ENCODE assay signal across 19 cellular contexts in genomic region chr2:88757025-88757424, GRCh38.
"Had no signal": no experiment of that assay in that cellular context is flagged by ENCODE, and none has a peak within 500 bp of the region (broad histone marks: within the 10 kb centered on the region; RNA-seq: fewer than 3 reads in every experiment).

No MANE protein-coding gene starts in this region.

- H3K27me3 Mint-ChIP-seq: activated B cell treated with CpG ODN at 0.5 μM for 24 hours; activated CD4-positive, alpha-beta memory T cell treated with anti-CD3 and anti-CD28 coated beads for 36 hours; activated CD4-positive, alpha-beta T cell treated with anti-CD3 and anti-CD28 coated beads, Interleukin-2, amount 10 ng/mL, durations not matched to agents 7 days and 5 days; activated naive CD8-positive, alpha-beta T cell treated with anti-CD3 and anti-CD28 coated beads, Interleukin-2, amount 10 ng/mL, durations not matched to agents 7 days and 5 days; T-helper 17 cell had no signal

- H2AFZ ChIP-seq: PC-9 had no signal

- H3K36me3 ChIP-seq: breast epithelium had no signal

- H3K27ac ChIP-seq: PC-9 had no signal

- H3K27me3 ChIP-seq: breast epithelium had no signal

- H3K4me3 ChIP-seq: breast epithelium, PC-9 had no signal

- H3K27ac Mint-ChIP-seq: activated B cell treated with CpG ODN at 0.5 μM for 24 hours; activated CD4-positive, alpha-beta memory T cell treated with anti-CD3 and anti-CD28 coated beads for 36 hours; activated CD4-positive, alpha-beta T cell treated with anti-CD3 and anti-CD28 coated beads, Interleukin-2, amount 10 ng/mL, durations not matched to agents 7 days and 5 days; T-helper 17 cell had no signal

- H3K4me1 ChIP-seq: breast epithelium had no signal

- H3K4me3 Mint-ChIP-seq: activated B cell treated with CpG ODN at 0.5 μM for 24 hours; activated CD4-positive, alpha-beta memory T cell treated with anti-CD3 and anti-CD28 coated beads for 36 hours; activated CD4-positive, alpha-beta T cell treated with anti-CD3 and anti-CD28 coated beads, Interleukin-2, amount 10 ng/mL, durations not matched to agents 7 days and 5 days; activated naive CD8-positive, alpha-beta T cell treated with anti-CD3 and anti-CD28 coated beads, Interleukin-2, amount 10 ng/mL, durations not matched to agents 7 days and 5 days; T-helper 17 cell had no signal

- ATAC-seq: T-helper 17 cell had no signal

- DNase-seq: activated B cell treated with CpG ODN at 0.5 μM for 24 hours; activated CD4-positive, alpha-beta memory T cell treated with anti-CD3 and anti-CD28 coated beads for 36 hours; activated CD4-positive, alpha-beta T cell treated with anti-CD3 and anti-CD28 coated beads for 1 hour; activated CD4-positive, alpha-beta T cell treated with anti-CD3 and anti-CD28 coated beads, Interleukin-2, amount 10 ng/mL, durations not matched to agents 7 days and 5 days; activated naive CD8-positive, alpha-beta T cell treated with anti-CD3 and anti-CD28 coated beads, Interleukin-2, amount 10 ng/mL, durations not matched to agents 7 days and 5 days; activated T-cell treated with anti-CD3 and anti-CD28 coated beads for 4 hours; aorta; caudate nucleus; MM.1S; NCI-H1105; NCI-H1436; NCI-H1694 treated with DMSO at 0.1 percent for 48 hours; NCI-H446; NCI-H524; PC-9; SHP77 treated with DMSO at 0.1 percent for 48 hours; T-helper 17 cell; T-helper 9 cell had no signal

- H3K4me2 ChIP-seq: PC-9 had no signal
